Comparison of ENCODE assay signal across 1 cellular context in the genomic region with DNA sequence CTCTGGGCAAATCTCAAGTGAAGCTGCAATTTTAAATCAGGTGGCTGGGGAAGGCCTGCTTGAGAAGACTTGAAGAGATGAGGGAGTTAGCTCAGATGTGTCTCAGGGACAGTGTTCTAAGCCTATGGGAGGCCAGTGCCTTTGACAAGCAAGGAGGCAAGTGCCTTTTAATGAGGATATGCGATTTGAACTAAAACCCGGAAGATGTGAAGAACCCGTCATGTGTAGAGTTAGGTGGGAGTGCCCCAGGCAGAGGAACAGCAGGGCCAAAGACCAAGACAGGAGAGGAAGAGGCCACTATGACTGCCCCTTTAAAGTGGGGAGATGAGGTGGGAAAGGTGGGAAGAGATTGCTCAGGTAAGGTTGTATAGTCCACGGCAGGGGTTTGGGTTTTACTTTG.
TF ChIP-seq lines count a peak whose summit lies in the region.

No MANE protein-coding gene starts in this region.

TF ChIP-seq in IMR-90, 13 proteins besides CTCF, POLR2A, EP300 and RAD21 (continued from another document):
- TF ChIP-seq, protein P1, sequence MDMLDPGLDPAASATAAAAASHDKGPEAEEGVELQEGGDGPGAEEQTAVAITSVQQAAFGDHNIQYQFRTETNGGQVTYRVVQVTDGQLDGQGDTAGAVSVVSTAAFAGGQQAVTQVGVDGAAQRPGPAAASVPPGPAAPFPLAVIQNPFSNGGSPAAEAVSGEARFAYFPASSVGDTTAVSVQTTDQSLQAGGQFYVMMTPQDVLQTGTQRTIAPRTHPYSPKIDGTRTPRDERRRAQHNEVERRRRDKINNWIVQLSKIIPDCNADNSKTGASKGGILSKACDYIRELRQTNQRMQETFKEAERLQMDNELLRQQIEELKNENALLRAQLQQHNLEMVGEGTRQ (IDR thresholded peaks at IDR 0.05; ENCODE audit: low read depth, low read length): no peak
- TF ChIP-seq, protein P2, sequence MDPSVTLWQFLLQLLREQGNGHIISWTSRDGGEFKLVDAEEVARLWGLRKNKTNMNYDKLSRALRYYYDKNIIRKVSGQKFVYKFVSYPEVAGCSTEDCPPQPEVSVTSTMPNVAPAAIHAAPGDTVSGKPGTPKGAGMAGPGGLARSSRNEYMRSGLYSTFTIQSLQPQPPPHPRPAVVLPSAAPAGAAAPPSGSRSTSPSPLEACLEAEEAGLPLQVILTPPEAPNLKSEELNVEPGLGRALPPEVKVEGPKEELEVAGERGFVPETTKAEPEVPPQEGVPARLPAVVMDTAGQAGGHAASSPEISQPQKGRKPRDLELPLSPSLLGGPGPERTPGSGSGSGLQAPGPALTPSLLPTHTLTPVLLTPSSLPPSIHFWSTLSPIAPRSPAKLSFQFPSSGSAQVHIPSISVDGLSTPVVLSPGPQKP (IDR thresholded peaks at IDR 0.05; ENCODE audit: borderline replicate concordance, low read depth, low read length): no peak
- TF ChIP-seq FOS (IDR thresholded peaks at IDR 0.05; ENCODE audit: low read depth, low read length): no peak
- TF ChIP-seq MAFK (IDR thresholded peaks at IDR 0.05; ENCODE audit: low read depth, low read length): no peak
- no peak for TF ChIP-seq SMC3 (IDR thresholded peaks at IDR 0.05; ENCODE audit: low read depth, low read length)
- TF ChIP-seq RCOR1 (IDR thresholded peaks at IDR 0.05; ENCODE audit: insufficient replicate concordance, low read length): no peak
